8 cellular contexts compared by ENCODE assay signal in genomic region chr20:35454881-35455609, GRCh38. TPM values are rescaled to one million over a fixed set of nuclear protein-coding genes. Genes with fewer than 3 reads are reported as not detected.
DNase-seq lines count a peak whose midpoint lies in the region; ATAC-seq and TF ChIP-seq lines count a peak whose summit lies in the region.

A gene with protein sequence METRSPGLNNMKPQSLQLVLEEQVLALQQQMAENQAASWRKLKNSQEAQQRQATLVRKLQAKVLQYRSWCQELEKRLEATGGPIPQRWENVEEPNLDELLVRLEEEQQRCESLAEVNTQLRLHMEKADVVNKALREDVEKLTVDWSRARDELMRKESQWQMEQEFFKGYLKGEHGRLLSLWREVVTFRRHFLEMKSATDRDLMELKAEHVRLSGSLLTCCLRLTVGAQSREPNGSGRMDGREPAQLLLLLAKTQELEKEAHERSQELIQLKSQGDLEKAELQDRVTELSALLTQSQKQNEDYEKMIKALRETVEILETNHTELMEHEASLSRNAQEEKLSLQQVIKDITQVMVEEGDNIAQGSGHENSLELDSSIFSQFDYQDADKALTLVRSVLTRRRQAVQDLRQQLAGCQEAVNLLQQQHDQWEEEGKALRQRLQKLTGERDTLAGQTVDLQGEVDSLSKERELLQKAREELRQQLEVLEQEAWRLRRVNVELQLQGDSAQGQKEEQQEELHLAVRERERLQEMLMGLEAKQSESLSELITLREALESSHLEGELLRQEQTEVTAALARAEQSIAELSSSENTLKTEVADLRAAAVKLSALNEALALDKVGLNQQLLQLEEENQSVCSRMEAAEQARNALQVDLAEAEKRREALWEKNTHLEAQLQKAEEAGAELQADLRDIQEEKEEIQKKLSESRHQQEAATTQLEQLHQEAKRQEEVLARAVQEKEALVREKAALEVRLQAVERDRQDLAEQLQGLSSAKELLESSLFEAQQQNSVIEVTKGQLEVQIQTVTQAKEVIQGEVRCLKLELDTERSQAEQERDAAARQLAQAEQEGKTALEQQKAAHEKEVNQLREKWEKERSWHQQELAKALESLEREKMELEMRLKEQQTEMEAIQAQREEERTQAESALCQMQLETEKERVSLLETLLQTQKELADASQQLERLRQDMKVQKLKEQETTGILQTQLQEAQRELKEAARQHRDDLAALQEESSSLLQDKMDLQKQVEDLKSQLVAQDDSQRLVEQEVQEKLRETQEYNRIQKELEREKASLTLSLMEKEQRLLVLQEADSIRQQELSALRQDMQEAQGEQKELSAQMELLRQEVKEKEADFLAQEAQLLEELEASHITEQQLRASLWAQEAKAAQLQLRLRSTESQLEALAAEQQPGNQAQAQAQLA (N-terminal part only) (plus strand): TSS chr20:35455598. CDS start chr20:35462368, 6,770 bp downstream.

- no peak within 1 kb of the TSS for H3K4me3 ChIP-seq in KMS-11 (IDR thresholded peaks at IDR 0.05; ENCODE audit: insufficient read depth, low read depth, low read length)
- H3K4me3 ChIP-seq in Panc1 (ENCODE audit: low read depth in 2 of 2, low read length in 2 of 2) = peak within 1 kb of the TSS; percentile 80 to 92
- peak within 1 kb of the TSS; percentile 62 to 83 for H3K4me3 ChIP-seq in esophagus (ENCODE audit: low read depth in 1 of 2, low read length in 2 of 2)
- H3K4me3 ChIP-seq in mucosa of stomach (ENCODE audit: low read length) = peak within 1 kb of the TSS; percentile 63

- no peaks in the 10 kb centered on the region for H3K36me3 Mint-ChIP-seq in activated T-cell treated with anti-CD3 and anti-CD28 coated beads, Interleukin-2, amount 50 U/mL, for 4 hours (ENCODE audit: insufficient read depth)

- CTCF ChIA-PET in Panc1 (lab: Charles Lee) = interaction anchor here (0.5 to 1.2 kb wide), 3 partner anchors 16 to 212 kb away, joined by 4 to 6 read pairs (median 4); no protein-coding TSS in a partner anchor

- peak; percentile 87 for DNase-seq in DMS79 (lab: John Stamatoyannopoulos, UW)
- peak; percentile 93 for DNase-seq in Panc1 (ENCODE audit: low read depth, low spot score)
- peak; percentile 92 for DNase-seq in activated T-cell treated with anti-CD3 and anti-CD28 coated beads, Interleukin-2, amount 50 U/mL, for 4 hours
- DNase-seq in stimulated activated CD8-positive, alpha-beta memory T cell treated with anti-CD3 and anti-CD28 coated beads, Interleukin-4, amount 100 ng/mL, for 48 hours = peak; percentile 95

- H3K4me1 ChIP-seq in KMS-11 (ENCODE audit: low read depth, poor library complexity, severe bottlenecking) = peaks cover 18% of the 10 kb centered on the region
- peaks cover 19% of the 10 kb centered on the region for H3K4me1 ChIP-seq in Panc1 (ENCODE audit: control insufficient read depth, insufficient read depth, low read length)
- peaks cover 0 to 7% of the 10 kb centered on the region in 2 donors for H3K4me1 ChIP-seq in esophagus (ENCODE audit: control insufficient read depth in 2 of 2, insufficient read depth in 2 of 2, low read length in 1 of 2)
- H3K4me1 ChIP-seq in mucosa of stomach (ENCODE audit: control insufficient read depth, insufficient read depth, low read length) = no peaks in the 10 kb centered on the region

- TSS peak; percentile 76 for BruUV-seq in Panc1 (replicated peaks; lab: Mats Ljungman, UMichigan)

- H2AFZ ChIP-seq in KMS-11 (ENCODE audit: low read depth) = peak within 1 kb of the TSS; percentile 67

- TF ChIP-seq CTCF in KMS-11 (conservative IDR thresholded peaks at IDR 0.05; ENCODE audit: low read depth, low read length) (no peak), Panc1 (IDR thresholded peaks at IDR 0.05) (no peak)

- peaks cover 23% of the 10 kb centered on the region for H3K4me1 Mint-ChIP-seq in activated T-cell treated with anti-CD3 and anti-CD28 coated beads, Interleukin-2, amount 50 U/mL, for 4 hours (ENCODE audit: low read depth)

- 0 to 1% methylated on average over 51 to 59 of the region's 59 CpGs for WGBS in esophagus, 2 donors

- H3K4me2 ChIP-seq in KMS-11 = peak within 1 kb of the TSS; percentile 54

- peak; percentile 90 for ATAC-seq in GM21786 (IDR thresholded peaks at IDR 0.05; ENCODE audit: unreplicated experiment)
- ATAC-seq in Panc1 = peak; percentile 94
- peak; percentile 97 to 98 for ATAC-seq in activated T-cell treated with anti-CD3 and anti-CD28 coated beads, Interleukin-2, amount 50 U/mL, for 4 hours

- no peaks in the 10 kb centered on the region for H3K9me3 Mint-ChIP-seq in activated T-cell treated with anti-CD3 and anti-CD28 coated beads, Interleukin-2, amount 50 U/mL, for 4 hours

- peak within 1 kb of the TSS; percentile 81 for H3K27ac ChIP-seq in KMS-11
- H3K27ac ChIP-seq in Panc1 (ENCODE audit: low read length) = peak within 1 kb of the TSS; percentile 99
- H3K27ac ChIP-seq in esophagus (ENCODE audit: low read depth in 2 of 2, low read length in 1 of 2) = peak within 1 kb of the TSS; percentile 87 to 90

- H3K27me3 ChIP-seq in KMS-11 (ENCODE audit: insufficient read depth, low read depth) = no peaks in the 10 kb centered on the region
- H3K27me3 ChIP-seq in Panc1 (ENCODE audit: control insufficient read depth, insufficient read depth, low read length) = no peaks in the 10 kb centered on the region
- no peaks in the 10 kb centered on the region for H3K27me3 ChIP-seq in esophagus (ENCODE audit: control insufficient read depth in 1 of 2, insufficient read depth in 2 of 2, low read length in 2 of 2)
- no peaks in the 10 kb centered on the region for H3K27me3 ChIP-seq in mucosa of stomach (ENCODE audit: control insufficient read depth, insufficient read depth, low read length)

- H3K9ac ChIP-seq in KMS-11 (peak within 1 kb of the TSS; percentile 88), mucosa of stomach (ENCODE audit: low read length) (peak within 1 kb of the TSS; percentile 93)

- in situ Hi-C loops in Panc1 (cut with HindIII; ENCODE audit: low pct_unique_long_range_greater_than_20kb, low sequenced_read_pairs) = no loop called here

- intact Hi-C loops in Panc1 (cut with micrococcal nuclease; ENCODE audit: unreplicated experiment) = no loop called here

- H3K9me3 ChIP-seq in Panc1 (ENCODE audit: control insufficient read depth, insufficient read depth, low read depth, low read length) (no peaks in the 10 kb centered on the region), esophagus (ENCODE audit: control insufficient read depth in 2 of 2, insufficient read depth in 1 of 2, low read depth in 1 of 2, low read length in 1 of 2) (no peaks in the 10 kb centered on the region), mucosa of stomach (ENCODE audit: control insufficient read depth, low read length) (no peaks in the 10 kb centered on the region)

- no peaks in the 10 kb centered on the region for H3K79me2 ChIP-seq in KMS-11 (ENCODE audit: insufficient read depth, low read depth)

- POLR2A ChIA-PET in Panc1 (lab: Charles Lee) = interaction anchor here (0.6 kb wide), 1 partner anchor 202 kb away, joined by 5 read pairs; no protein-coding TSS in a partner anchor

- H3K4me3 Mint-ChIP-seq in activated T-cell treated with anti-CD3 and anti-CD28 coated beads, Interleukin-2, amount 50 U/mL, for 4 hours = peak within 1 kb of the TSS; percentile 85

- no peaks in the 10 kb centered on the region for H3K27me3 Mint-ChIP-seq in activated T-cell treated with anti-CD3 and anti-CD28 coated beads, Interleukin-2, amount 50 U/mL, for 4 hours (ENCODE audit: low read depth)

- no peaks in the 10 kb centered on the region for H4K20me1 ChIP-seq in KMS-11 (ENCODE audit: insufficient read depth)

- H3K36me3 ChIP-seq in KMS-11 (ENCODE audit: insufficient read depth) (no peaks in the 10 kb centered on the region), Panc1 (ENCODE audit: control insufficient read depth, insufficient read depth, low read length) (no peaks in the 10 kb centered on the region; the same call in 1 of the 2 replicates), esophagus (ENCODE audit: control insufficient read depth in 2 of 2, insufficient read depth in 2 of 2, low read length in 1 of 2) (no peaks in the 10 kb centered on the region), mucosa of stomach (ENCODE audit: control insufficient read depth, insufficient read depth, low read length) (no peaks in the 10 kb centered on the region)

RNA-seq across cellular contexts. Expression of the gene that starts here (rescaled TPM):
- 82.5 TPM for total RNA-seq in Panc1 (2021; ENCODE audit: unreplicated experiment)
- polyA plus RNA-seq in Panc1 (2012; ENCODE audit: insufficient read length) = 61.0 TPM
- total RNA-seq in activated T-cell treated with anti-CD3 and anti-CD28 coated beads, Interleukin-2, amount 50 U/mL, for 4 hours = 10 to 100 TPM; 27.7 to 31.9 (median 30.9) TPM
- 10 to 100 TPM in 1 of 2 donors, 1 to 10 TPM in 1; 6.8 to 20.7 TPM for polyA plus RNA-seq in esophagus
